ENCODE assay signal across 1 cellular context in genomic region chr11:765025-765801, GRCh38.
TF ChIP-seq lines count a peak whose summit lies in the region.

No MANE protein-coding gene starts in this region.

TF ChIP-seq in K562, 482 proteins besides CTCF, POLR2A, EP300 and RAD21 (continued from another document and continues in another):
- TF ChIP-seq, protein P1, sequence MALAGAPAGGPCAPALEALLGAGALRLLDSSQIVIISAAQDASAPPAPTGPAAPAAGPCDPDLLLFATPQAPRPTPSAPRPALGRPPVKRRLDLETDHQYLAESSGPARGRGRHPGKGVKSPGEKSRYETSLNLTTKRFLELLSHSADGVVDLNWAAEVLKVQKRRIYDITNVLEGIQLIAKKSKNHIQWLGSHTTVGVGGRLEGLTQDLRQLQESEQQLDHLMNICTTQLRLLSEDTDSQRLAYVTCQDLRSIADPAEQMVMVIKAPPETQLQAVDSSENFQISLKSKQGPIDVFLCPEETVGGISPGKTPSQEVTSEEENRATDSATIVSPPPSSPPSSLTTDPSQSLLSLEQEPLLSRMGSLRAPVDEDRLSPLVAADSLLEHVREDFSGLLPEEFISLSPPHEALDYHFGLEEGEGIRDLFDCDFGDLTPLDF (CRISPR knock-in tag; IDR thresholded peaks at IDR 0.05): no peak
- TF ChIP-seq TCF3 (CRISPR knock-in tag; IDR thresholded peaks at IDR 0.05) (no peak), MYNN (IDR thresholded peaks at IDR 0.05) (peak; percentile 90), MYNN (CRISPR knock-in tag; IDR thresholded peaks at IDR 0.05) (no peak), TEAD2 (tag; IDR thresholded peaks at IDR 0.05) (no peak), NR4A1 (CRISPR knock-in tag; IDR thresholded peaks at IDR 0.05) (0 out of 2 replicates have a peak, but pooled peaks have one; percentile 46), NR4A1 (tag; IDR thresholded peaks at IDR 0.05) (no peak), SRSF7 (optimal IDR thresholded peaks at IDR 0.05; ENCODE audit: low read depth, low read length) (no peak), FUS (optimal IDR thresholded peaks at IDR 0.05; ENCODE audit: low read depth, low read length) (no peak), RNF219 (CRISPR knock-in tag; IDR thresholded peaks at IDR 0.05) (no peak), ZNF197 (CRISPR knock-in tag; IDR thresholded peaks at IDR 0.05; ENCODE audit: low read depth) (no peak), MXD1 (CRISPR knock-in tag; IDR thresholded peaks at IDR 0.05; ENCODE audit: borderline replicate concordance, poor library complexity, severe bottlenecking) (no peak), KAT7 (CRISPR knock-in tag; IDR thresholded peaks at IDR 0.05; ENCODE audit: borderline replicate concordance) (no peak), PCBP2 (IDR thresholded peaks at IDR 0.05; ENCODE audit: low read depth, low read length, poor library complexity, severe bottlenecking) (no peak), ZSCAN32 (CRISPR knock-in tag; IDR thresholded peaks at IDR 0.05) (no peak), YBX1 (IDR thresholded peaks at IDR 0.05) (no peak), ZNF79 (CRISPR knock-in tag; IDR thresholded peaks at IDR 0.05; ENCODE audit: low read depth) (no peak), KDM4B (IDR thresholded peaks at IDR 0.05; ENCODE audit: borderline replicate concordance in 2 of 2, low read depth in 1 of 2) (no peak), MCM5 (IDR thresholded peaks at IDR 0.05; ENCODE audit: low read depth) (no peak), ILF3 (IDR thresholded peaks at IDR 0.05; ENCODE audit: borderline replicate concordance) (peak; percentile 80; the same call in 1 of the 2 replicates), VEZF1 (CRISPR knock-in tag; IDR thresholded peaks at IDR 0.05) (peak; percentile 79), SMC3 (conservative IDR thresholded peaks at IDR 0.05; ENCODE audit: insufficient read depth, low read depth, low read length) (no peak), NFIX (CRISPR knock-in tag; IDR thresholded peaks at IDR 0.05; ENCODE audit: low read depth) (no peak), NCOA4 (IDR thresholded peaks at IDR 0.05; ENCODE audit: partially characterized antibody) (no peak), HSF4 (CRISPR knock-in tag; IDR thresholded peaks at IDR 0.05; ENCODE audit: borderline replicate concordance) (no peak), ELF2 (CRISPR knock-in tag; IDR thresholded peaks at IDR 0.05) (no peak), CBX3 (IDR thresholded peaks at IDR 0.05; ENCODE audit: borderline replicate concordance in 1 of 2, low read length in 2 of 2) (no peak), MTF1 (CRISPR knock-in tag; IDR thresholded peaks at IDR 0.05; ENCODE audit: borderline replicate concordance) (no peak), FOXP1 (CRISPR knock-in tag; IDR thresholded peaks at IDR 0.05) (no peak), BMI1 (IDR thresholded peaks at IDR 0.05; ENCODE audit: low read length) (no peak), USF1 (CRISPR knock-in tag; IDR thresholded peaks at IDR 0.05) (no peak), DIDO1 (tag; IDR thresholded peaks at IDR 0.05; ENCODE audit: low read depth) (no peak), CTBP1 (IDR thresholded peaks at IDR 0.05; ENCODE audit: borderline replicate concordance) (no peak), ZNF551 (CRISPR knock-in tag; IDR thresholded peaks at IDR 0.05) (peak; percentile 57; the same call in 1 of the 2 replicates), CBFA2T3 (IDR thresholded peaks at IDR 0.05) (no peak), NRF1 (conservative IDR thresholded peaks at IDR 0.05 in 1 of 2, IDR thresholded peaks at IDR 0.05 in 1 of 2) (no peak), MBD2 (IDR thresholded peaks at IDR 0.05; ENCODE audit: borderline replicate concordance, low read depth) (peak; percentile 58; the same call in 1 of the 2 replicates), PHB (CRISPR knock-in tag; IDR thresholded peaks at IDR 0.05) (peak; percentile 51; the same call in 1 of the 2 replicates), ZNF3 (CRISPR knock-in tag; IDR thresholded peaks at IDR 0.05) (peak; percentile 24; the same call in 1 of the 2 replicates), ZNF511 (CRISPR knock-in tag; IDR thresholded peaks at IDR 0.05) (no peak), HNRNPLL (IDR thresholded peaks at IDR 0.05; ENCODE audit: low read depth, low read length, poor library complexity, severe bottlenecking) (no peak), FOS (IDR thresholded peaks at IDR 0.05; ENCODE audit: extremely low read depth, insufficient read length) (no peak), ZNF263 (CRISPR knock-in tag; IDR thresholded peaks at IDR 0.05; ENCODE audit: borderline replicate concordance) (no peak), CEBPG (CRISPR knock-in tag; IDR thresholded peaks at IDR 0.05) (no peak), CEBPG (tag; conservative IDR thresholded peaks at IDR 0.05 in 1 of 2, IDR thresholded peaks at IDR 0.05 in 1 of 2) (no peak), ZNF146 (CRISPR knock-in tag; IDR thresholded peaks at IDR 0.05; ENCODE audit: unreplicated experiment) (no peak), ERF (CRISPR knock-in tag; IDR thresholded peaks at IDR 0.05) (peak; percentile 82), KLF1 (tag; IDR thresholded peaks at IDR 0.05) (no peak), TBL1XR1 (IDR thresholded peaks at IDR 0.05; ENCODE audit: low read length in 2 of 2) (no peak), PHF20 (IDR thresholded peaks at IDR 0.05; ENCODE audit: partially characterized antibody) (no peak), TEAD1 (CRISPR knock-in tag; IDR thresholded peaks at IDR 0.05) (no peak)
- TF ChIP-seq, protein P2, sequence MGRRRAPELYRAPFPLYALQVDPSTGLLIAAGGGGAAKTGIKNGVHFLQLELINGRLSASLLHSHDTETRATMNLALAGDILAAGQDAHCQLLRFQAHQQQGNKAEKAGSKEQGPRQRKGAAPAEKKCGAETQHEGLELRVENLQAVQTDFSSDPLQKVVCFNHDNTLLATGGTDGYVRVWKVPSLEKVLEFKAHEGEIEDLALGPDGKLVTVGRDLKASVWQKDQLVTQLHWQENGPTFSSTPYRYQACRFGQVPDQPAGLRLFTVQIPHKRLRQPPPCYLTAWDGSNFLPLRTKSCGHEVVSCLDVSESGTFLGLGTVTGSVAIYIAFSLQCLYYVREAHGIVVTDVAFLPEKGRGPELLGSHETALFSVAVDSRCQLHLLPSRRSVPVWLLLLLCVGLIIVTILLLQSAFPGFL (CRISPR knock-in tag; IDR thresholded peaks at IDR 0.05): no peak
- TF ChIP-seq, protein P3, sequence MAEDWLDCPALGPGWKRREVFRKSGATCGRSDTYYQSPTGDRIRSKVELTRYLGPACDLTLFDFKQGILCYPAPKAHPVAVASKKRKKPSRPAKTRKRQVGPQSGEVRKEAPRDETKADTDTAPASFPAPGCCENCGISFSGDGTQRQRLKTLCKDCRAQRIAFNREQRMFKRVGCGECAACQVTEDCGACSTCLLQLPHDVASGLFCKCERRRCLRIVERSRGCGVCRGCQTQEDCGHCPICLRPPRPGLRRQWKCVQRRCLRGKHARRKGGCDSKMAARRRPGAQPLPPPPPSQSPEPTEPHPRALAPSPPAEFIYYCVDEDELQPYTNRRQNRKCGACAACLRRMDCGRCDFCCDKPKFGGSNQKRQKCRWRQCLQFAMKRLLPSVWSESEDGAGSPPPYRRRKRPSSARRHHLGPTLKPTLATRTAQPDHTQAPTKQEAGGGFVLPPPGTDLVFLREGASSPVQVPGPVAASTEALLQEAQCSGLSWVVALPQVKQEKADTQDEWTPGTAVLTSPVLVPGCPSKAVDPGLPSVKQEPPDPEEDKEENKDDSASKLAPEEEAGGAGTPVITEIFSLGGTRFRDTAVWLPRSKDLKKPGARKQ (CRISPR knock-in tag; IDR thresholded peaks at IDR 0.05): no peak
- TF ChIP-seq, protein P4, sequence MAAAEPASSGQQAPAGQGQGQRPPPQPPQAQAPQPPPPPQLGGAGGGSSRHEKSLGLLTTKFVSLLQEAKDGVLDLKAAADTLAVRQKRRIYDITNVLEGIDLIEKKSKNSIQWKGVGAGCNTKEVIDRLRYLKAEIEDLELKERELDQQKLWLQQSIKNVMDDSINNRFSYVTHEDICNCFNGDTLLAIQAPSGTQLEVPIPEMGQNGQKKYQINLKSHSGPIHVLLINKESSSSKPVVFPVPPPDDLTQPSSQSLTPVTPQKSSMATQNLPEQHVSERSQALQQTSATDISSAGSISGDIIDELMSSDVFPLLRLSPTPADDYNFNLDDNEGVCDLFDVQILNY (CRISPR knock-in tag; IDR thresholded peaks at IDR 0.05): no peak
- TF ChIP-seq, protein P5, sequence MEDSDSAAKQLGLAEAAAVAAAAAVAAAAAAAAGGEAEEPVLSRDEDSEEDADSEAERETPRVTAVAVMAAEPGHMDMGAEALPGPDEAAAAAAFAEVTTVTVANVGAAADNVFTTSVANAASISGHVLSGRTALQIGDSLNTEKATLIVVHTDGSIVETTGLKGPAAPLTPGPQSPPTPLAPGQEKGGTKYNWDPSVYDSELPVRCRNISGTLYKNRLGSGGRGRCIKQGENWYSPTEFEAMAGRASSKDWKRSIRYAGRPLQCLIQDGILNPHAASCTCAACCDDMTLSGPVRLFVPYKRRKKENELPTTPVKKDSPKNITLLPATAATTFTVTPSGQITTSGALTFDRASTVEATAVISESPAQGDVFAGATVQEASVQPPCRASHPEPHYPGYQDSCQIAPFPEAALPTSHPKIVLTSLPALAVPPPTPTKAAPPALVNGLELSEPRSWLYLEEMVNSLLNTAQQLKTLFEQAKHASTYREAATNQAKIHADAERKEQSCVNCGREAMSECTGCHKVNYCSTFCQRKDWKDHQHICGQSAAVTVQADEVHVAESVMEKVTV (CRISPR knock-in tag; IDR thresholded peaks at IDR 0.05): no peak
- TF ChIP-seq, protein P6, sequence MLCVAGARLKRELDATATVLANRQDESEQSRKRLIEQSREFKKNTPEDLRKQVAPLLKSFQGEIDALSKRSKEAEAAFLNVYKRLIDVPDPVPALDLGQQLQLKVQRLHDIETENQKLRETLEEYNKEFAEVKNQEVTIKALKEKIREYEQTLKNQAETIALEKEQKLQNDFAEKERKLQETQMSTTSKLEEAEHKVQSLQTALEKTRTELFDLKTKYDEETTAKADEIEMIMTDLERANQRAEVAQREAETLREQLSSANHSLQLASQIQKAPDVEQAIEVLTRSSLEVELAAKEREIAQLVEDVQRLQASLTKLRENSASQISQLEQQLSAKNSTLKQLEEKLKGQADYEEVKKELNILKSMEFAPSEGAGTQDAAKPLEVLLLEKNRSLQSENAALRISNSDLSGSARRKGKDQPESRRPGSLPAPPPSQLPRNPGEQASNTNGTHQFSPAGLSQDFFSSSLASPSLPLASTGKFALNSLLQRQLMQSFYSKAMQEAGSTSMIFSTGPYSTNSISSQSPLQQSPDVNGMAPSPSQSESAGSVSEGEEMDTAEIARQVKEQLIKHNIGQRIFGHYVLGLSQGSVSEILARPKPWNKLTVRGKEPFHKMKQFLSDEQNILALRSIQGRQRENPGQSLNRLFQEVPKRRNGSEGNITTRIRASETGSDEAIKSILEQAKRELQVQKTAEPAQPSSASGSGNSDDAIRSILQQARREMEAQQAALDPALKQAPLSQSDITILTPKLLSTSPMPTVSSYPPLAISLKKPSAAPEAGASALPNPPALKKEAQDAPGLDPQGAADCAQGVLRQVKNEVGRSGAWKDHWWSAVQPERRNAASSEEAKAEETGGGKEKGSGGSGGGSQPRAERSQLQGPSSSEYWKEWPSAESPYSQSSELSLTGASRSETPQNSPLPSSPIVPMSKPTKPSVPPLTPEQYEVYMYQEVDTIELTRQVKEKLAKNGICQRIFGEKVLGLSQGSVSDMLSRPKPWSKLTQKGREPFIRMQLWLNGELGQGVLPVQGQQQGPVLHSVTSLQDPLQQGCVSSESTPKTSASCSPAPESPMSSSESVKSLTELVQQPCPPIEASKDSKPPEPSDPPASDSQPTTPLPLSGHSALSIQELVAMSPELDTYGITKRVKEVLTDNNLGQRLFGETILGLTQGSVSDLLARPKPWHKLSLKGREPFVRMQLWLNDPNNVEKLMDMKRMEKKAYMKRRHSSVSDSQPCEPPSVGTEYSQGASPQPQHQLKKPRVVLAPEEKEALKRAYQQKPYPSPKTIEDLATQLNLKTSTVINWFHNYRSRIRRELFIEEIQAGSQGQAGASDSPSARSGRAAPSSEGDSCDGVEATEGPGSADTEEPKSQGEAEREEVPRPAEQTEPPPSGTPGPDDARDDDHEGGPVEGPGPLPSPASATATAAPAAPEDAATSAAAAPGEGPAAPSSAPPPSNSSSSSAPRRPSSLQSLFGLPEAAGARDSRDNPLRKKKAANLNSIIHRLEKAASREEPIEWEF (CRISPR knock-in tag; IDR thresholded peaks at IDR 0.05): no peak
